1 cellular context compared by ENCODE assay signal in the genomic region with DNA sequence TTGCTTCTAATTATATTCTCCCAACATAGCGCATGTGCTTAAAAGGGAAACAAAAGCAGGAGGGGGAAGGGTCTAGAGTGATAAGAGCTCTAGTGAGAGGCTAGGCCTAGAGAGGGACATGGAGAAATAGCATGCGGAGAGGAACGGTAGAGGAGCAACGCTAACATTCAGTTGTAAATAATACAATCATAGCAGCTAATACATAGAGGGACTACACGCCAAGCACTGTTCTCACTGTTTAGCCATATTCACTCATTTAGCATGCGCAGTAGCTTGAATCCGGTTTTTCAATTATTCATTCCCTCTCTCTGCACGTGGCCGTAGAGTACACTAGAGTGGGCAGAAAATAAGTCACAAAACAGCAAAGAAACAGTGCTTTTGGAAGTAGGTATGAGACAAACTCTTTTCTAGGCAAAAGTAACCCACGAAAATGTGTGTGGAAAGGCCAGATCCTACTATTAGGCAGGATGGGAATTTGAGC.
A peak's percentile ranks its signal among the peaks of the same experiment; 100 is the strongest.
TF ChIP-seq lines count a peak whose summit lies in the region.

No MANE protein-coding gene starts in this region.

TF ChIP-seq in K562, 482 proteins besides CTCF, POLR2A, EP300 and RAD21 (continued from another document and continues in another):
- TF ChIP-seq SAFB2 (IDR thresholded peaks at IDR 0.05; ENCODE audit: borderline replicate concordance, low read depth, low read length, severe bottlenecking) (no peak), ZNF133 (CRISPR knock-in tag; IDR thresholded peaks at IDR 0.05) (no peak), ZSCAN29 (IDR thresholded peaks at IDR 0.05) (peak; percentile 63; the same call in 1 of the 2 replicates), LEF1 (IDR thresholded peaks at IDR 0.05) (0 out of 2 replicates have a peak, but pooled peaks have one; percentile 83), ZNF140 (CRISPR knock-in tag; IDR thresholded peaks at IDR 0.05) (no peak), HMG20B (CRISPR knock-in tag; IDR thresholded peaks at IDR 0.05) (no peak), CHD1 (IDR thresholded peaks at IDR 0.05; ENCODE audit: low read length) (no peak), TEAD2 (tag; IDR thresholded peaks at IDR 0.05) (no peak), SNRNP70 (optimal IDR thresholded peaks at IDR 0.05; ENCODE audit: low read depth, low read length) (no peak), NRF1 (conservative IDR thresholded peaks at IDR 0.05 in 1 of 2, IDR thresholded peaks at IDR 0.05 in 1 of 2) (peak; percentile 45 to 52; a peak in 3 of 4 replicates), EP400 (IDR thresholded peaks at IDR 0.05) (peak; percentile 58), ZNF253 (CRISPR knock-in tag; conservative IDR thresholded peaks at IDR 0.05) (no peak), ZC3H8 (IDR thresholded peaks at IDR 0.05) (no peak), ZNF57 (CRISPR knock-in tag; IDR thresholded peaks at IDR 0.05) (no peak), TRIM28 (IDR thresholded peaks at IDR 0.05) (no peak), CREBBP (IDR thresholded peaks at IDR 0.05; ENCODE audit: low read depth, low read length) (no peak), PTRF (tag; IDR thresholded peaks at IDR 0.05) (no peak), ZNF77 (CRISPR knock-in tag; IDR thresholded peaks at IDR 0.05) (no peak), KLF10 (CRISPR knock-in tag; IDR thresholded peaks at IDR 0.05) (no peak)
- TF ChIP-seq, protein P1, sequence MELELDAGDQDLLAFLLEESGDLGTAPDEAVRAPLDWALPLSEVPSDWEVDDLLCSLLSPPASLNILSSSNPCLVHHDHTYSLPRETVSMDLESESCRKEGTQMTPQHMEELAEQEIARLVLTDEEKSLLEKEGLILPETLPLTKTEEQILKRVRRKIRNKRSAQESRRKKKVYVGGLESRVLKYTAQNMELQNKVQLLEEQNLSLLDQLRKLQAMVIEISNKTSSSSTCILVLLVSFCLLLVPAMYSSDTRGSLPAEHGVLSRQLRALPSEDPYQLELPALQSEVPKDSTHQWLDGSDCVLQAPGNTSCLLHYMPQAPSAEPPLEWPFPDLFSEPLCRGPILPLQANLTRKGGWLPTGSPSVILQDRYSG (tag; conservative IDR thresholded peaks at IDR 0.05; ENCODE audit: low read depth) = peak; percentile 89
- TF ChIP-seq, protein P2, sequence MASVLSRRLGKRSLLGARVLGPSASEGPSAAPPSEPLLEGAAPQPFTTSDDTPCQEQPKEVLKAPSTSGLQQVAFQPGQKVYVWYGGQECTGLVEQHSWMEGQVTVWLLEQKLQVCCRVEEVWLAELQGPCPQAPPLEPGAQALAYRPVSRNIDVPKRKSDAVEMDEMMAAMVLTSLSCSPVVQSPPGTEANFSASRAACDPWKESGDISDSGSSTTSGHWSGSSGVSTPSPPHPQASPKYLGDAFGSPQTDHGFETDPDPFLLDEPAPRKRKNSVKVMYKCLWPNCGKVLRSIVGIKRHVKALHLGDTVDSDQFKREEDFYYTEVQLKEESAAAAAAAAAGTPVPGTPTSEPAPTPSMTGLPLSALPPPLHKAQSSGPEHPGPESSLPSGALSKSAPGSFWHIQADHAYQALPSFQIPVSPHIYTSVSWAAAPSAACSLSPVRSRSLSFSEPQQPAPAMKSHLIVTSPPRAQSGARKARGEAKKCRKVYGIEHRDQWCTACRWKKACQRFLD (CRISPR knock-in tag; IDR thresholded peaks at IDR 0.05) = peak; percentile 67; the same call in 1 of the 2 replicates
- TF ChIP-seq, protein P3, sequence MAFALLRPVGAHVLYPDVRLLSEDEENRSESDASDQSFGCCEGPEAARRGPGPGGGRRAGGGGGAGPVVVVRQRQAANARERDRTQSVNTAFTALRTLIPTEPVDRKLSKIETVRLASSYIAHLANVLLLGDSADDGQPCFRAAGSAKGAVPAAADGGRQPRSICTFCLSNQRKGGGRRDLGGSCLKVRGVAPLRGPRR (CRISPR knock-in tag; IDR thresholded peaks at IDR 0.05) = 0 out of 2 replicates have a peak, but pooled peaks have one; percentile 22
- TF ChIP-seq, protein P4, sequence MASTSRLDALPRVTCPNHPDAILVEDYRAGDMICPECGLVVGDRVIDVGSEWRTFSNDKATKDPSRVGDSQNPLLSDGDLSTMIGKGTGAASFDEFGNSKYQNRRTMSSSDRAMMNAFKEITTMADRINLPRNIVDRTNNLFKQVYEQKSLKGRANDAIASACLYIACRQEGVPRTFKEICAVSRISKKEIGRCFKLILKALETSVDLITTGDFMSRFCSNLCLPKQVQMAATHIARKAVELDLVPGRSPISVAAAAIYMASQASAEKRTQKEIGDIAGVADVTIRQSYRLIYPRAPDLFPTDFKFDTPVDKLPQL (IDR thresholded peaks at IDR 0.05; ENCODE audit: extremely low read depth, insufficient read length) = no peak
- TF ChIP-seq, protein P5, sequence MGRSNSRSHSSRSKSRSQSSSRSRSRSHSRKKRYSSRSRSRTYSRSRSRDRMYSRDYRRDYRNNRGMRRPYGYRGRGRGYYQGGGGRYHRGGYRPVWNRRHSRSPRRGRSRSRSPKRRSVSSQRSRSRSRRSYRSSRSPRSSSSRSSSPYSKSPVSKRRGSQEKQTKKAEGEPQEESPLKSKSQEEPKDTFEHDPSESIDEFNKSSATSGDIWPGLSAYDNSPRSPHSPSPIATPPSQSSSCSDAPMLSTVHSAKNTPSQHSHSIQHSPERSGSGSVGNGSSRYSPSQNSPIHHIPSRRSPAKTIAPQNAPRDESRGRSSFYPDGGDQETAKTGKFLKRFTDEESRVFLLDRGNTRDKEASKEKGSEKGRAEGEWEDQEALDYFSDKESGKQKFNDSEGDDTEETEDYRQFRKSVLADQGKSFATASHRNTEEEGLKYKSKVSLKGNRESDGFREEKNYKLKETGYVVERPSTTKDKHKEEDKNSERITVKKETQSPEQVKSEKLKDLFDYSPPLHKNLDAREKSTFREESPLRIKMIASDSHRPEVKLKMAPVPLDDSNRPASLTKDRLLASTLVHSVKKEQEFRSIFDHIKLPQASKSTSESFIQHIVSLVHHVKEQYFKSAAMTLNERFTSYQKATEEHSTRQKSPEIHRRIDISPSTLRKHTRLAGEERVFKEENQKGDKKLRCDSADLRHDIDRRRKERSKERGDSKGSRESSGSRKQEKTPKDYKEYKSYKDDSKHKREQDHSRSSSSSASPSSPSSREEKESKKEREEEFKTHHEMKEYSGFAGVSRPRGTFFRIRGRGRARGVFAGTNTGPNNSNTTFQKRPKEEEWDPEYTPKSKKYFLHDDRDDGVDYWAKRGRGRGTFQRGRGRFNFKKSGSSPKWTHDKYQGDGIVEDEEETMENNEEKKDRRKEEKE (IDR thresholded peaks at IDR 0.05; ENCODE audit: borderline replicate concordance in 1 of 2, control insufficient read depth in 1 of 2, low read depth in 2 of 2, low read length in 1 of 2) = no peak
- TF ChIP-seq, protein P6, sequence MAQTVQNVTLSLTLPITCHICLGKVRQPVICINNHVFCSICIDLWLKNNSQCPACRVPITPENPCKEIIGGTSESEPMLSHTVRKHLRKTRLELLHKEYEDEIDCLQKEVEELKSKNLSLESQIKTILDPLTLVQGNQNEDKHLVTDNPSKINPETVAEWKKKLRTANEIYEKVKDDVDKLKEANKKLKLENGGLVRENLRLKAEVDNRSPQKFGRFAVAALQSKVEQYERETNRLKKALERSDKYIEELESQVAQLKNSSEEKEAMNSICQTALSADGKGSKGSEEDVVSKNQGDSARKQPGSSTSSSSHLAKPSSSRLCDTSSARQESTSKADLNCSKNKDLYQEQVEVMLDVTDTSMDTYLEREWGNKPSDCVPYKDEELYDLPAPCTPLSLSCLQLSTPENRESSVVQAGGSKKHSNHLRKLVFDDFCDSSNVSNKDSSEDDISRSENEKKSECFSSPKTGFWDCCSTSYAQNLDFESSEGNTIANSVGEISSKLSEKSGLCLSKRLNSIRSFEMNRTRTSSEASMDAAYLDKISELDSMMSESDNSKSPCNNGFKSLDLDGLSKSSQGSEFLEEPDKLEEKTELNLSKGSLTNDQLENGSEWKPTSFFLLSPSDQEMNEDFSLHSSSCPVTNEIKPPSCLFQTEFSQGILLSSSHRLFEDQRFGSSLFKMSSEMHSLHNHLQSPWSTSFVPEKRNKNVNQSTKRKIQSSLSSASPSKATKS (CRISPR knock-in tag; IDR thresholded peaks at IDR 0.05) = no peak
- TF ChIP-seq, protein P7, sequence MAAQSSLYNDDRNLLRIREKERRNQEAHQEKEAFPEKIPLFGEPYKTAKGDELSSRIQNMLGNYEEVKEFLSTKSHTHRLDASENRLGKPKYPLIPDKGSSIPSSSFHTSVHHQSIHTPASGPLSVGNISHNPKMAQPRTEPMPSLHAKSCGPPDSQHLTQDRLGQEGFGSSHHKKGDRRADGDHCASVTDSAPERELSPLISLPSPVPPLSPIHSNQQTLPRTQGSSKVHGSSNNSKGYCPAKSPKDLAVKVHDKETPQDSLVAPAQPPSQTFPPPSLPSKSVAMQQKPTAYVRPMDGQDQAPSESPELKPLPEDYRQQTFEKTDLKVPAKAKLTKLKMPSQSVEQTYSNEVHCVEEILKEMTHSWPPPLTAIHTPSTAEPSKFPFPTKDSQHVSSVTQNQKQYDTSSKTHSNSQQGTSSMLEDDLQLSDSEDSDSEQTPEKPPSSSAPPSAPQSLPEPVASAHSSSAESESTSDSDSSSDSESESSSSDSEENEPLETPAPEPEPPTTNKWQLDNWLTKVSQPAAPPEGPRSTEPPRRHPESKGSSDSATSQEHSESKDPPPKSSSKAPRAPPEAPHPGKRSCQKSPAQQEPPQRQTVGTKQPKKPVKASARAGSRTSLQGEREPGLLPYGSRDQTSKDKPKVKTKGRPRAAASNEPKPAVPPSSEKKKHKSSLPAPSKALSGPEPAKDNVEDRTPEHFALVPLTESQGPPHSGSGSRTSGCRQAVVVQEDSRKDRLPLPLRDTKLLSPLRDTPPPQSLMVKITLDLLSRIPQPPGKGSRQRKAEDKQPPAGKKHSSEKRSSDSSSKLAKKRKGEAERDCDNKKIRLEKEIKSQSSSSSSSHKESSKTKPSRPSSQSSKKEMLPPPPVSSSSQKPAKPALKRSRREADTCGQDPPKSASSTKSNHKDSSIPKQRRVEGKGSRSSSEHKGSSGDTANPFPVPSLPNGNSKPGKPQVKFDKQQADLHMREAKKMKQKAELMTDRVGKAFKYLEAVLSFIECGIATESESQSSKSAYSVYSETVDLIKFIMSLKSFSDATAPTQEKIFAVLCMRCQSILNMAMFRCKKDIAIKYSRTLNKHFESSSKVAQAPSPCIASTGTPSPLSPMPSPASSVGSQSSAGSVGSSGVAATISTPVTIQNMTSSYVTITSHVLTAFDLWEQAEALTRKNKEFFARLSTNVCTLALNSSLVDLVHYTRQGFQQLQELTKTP (IDR thresholded peaks at IDR 0.05; ENCODE audit: low read depth in 1 of 2, partially characterized antibody in 2 of 2) = no peak
- TF ChIP-seq, protein P8, sequence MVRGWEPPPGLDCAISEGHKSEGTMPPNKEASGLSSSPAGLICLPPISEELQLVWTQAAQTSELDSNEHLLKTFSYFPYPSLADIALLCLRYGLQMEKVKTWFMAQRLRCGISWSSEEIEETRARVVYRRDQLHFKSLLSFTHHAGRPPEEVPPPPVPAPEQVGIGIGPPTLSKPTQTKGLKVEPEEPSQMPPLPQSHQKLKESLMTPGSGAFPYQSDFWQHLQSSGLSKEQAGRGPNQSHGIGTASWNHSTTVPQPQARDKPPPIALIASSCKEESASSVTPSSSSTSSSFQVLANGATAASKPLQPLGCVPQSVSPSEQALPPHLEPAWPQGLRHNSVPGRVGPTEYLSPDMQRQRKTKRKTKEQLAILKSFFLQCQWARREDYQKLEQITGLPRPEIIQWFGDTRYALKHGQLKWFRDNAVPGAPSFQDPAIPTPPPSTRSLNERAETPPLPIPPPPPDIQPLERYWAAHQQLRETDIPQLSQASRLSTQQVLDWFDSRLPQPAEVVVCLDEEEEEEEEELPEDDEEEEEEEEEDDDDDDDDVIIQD (CRISPR knock-in tag; IDR thresholded peaks at IDR 0.05) = no peak
- TF ChIP-seq, protein P9, sequence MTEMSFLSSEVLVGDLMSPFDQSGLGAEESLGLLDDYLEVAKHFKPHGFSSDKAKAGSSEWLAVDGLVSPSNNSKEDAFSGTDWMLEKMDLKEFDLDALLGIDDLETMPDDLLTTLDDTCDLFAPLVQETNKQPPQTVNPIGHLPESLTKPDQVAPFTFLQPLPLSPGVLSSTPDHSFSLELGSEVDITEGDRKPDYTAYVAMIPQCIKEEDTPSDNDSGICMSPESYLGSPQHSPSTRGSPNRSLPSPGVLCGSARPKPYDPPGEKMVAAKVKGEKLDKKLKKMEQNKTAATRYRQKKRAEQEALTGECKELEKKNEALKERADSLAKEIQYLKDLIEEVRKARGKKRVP (CRISPR knock-in tag; IDR thresholded peaks at IDR 0.05) = 0 out of 2 replicates have a peak, but pooled peaks have one; percentile 9
